ENCODE assay signal across 2 cellular contexts in genomic region chr14:63642656-63643382, GRCh38.
TF ChIP-seq lines count a peak whose summit lies in the region.

No MANE protein-coding gene starts in this region.

TF ChIP-seq in SK-N-SH, 30 proteins besides CTCF, POLR2A, EP300 and RAD21 (continued from another document):
- TF ChIP-seq USF1 (IDR thresholded peaks at IDR 0.05; ENCODE audit: borderline replicate concordance, low read depth): no peak
- no peak for TF ChIP-seq IRF3 (IDR thresholded peaks at IDR 0.05; ENCODE audit: low read depth, low read length)
- TF ChIP-seq GABPA (IDR thresholded peaks at IDR 0.05; ENCODE audit: low read depth): no peak
- TF ChIP-seq SIN3A (IDR thresholded peaks at IDR 0.05; ENCODE audit: borderline replicate concordance, low read depth, low read length): no peak
- no peak for TF ChIP-seq RCOR1 (IDR thresholded peaks at IDR 0.05; ENCODE audit: low read length)
- TF ChIP-seq GATA2 (CRISPR knock-in tag; IDR thresholded peaks at IDR 0.05): no peak
- no peak for TF ChIP-seq POLR2AphosphoS5 (IDR thresholded peaks at IDR 0.05; ENCODE audit: low read depth, low read length)
- no peak for TF ChIP-seq ZBTB33 (IDR thresholded peaks at IDR 0.05; ENCODE audit: borderline replicate concordance, low read depth)
- TF ChIP-seq CHD2 (IDR thresholded peaks at IDR 0.05; ENCODE audit: low read length, partially characterized antibody): no peak
- TF ChIP-seq FOXJ3 (CRISPR knock-in tag; IDR thresholded peaks at IDR 0.05): no peak
- no peak for TF ChIP-seq NFIC (IDR thresholded peaks at IDR 0.05; ENCODE audit: borderline replicate concordance)
- TF ChIP-seq RFX5 (IDR thresholded peaks at IDR 0.05; ENCODE audit: low read length): no peak
TF ChIP-seq in SK-N-SH: peak in this region for 0.

TF ChIP-seq in SK-N-SH treated with all-trans-retinoic acid at 6 μM for 48 hours, 23 proteins besides CTCF, POLR2A, EP300 and RAD21 (continued from another document):
- TF ChIP-seq TSHZ2 (CRISPR knock-in tag; IDR thresholded peaks at IDR 0.05): no peak
- TF ChIP-seq ZNF8 (CRISPR knock-in tag; IDR thresholded peaks at IDR 0.05): no peak
- no peak for TF ChIP-seq ARNTL (CRISPR knock-in tag; IDR thresholded peaks at IDR 0.05; ENCODE audit: borderline replicate concordance, low read depth)
- TF ChIP-seq ESRRG (CRISPR knock-in tag; IDR thresholded peaks at IDR 0.05): no peak
- no peak for TF ChIP-seq TOX (CRISPR knock-in tag; IDR thresholded peaks at IDR 0.05; ENCODE audit: borderline replicate concordance)
- TF ChIP-seq ZNF70 (CRISPR knock-in tag; IDR thresholded peaks at IDR 0.05): no peak
- TF ChIP-seq RARB (CRISPR knock-in tag; IDR thresholded peaks at IDR 0.05): no peak
- no peak for TF ChIP-seq ISL1 (CRISPR knock-in tag; IDR thresholded peaks at IDR 0.05)
- TF ChIP-seq PATZ1 (CRISPR knock-in tag; IDR thresholded peaks at IDR 0.05; ENCODE audit: borderline replicate concordance): no peak
